ENCODE assay signal across 17 cellular contexts in genomic region chr3:149848688-149849087, GRCh38. TPM values are rescaled to one million over a fixed set of nuclear protein-coding genes. Genes with fewer than 3 reads are reported as not detected.
A peak's percentile ranks its signal among the peaks of the same experiment; 100 is the strongest.
DNase-seq lines count a peak whose midpoint lies in the region; ATAC-seq, FAIRE-seq and TF ChIP-seq lines count a peak whose summit lies in the region.
"Had no signal": no experiment of that assay in that cellular context is flagged by ENCODE, and none has a peak within 500 bp of the region (broad histone marks: within the 10 kb centered on the region; RNA-seq: fewer than 3 reads in every experiment).

No MANE protein-coding gene starts in this region.

- H3K9me3 ChIP-seq in keratinocyte (ENCODE audit: control insufficient read depth, low read depth, low read length) (no peaks in the 10 kb centered on the region), neutrophil (no peaks in the 10 kb centered on the region)
- H3K9me3 ChIP-seq: A549, BLaER1 had no signal

- TF ChIP-seq CTCF in keratinocyte (optimal IDR thresholded peaks at IDR 0.05 in 1 of 3, IDR thresholded peaks at IDR 0.05 in 1 of 3, conservative IDR thresholded peaks at IDR 0.05 in 1 of 3; ENCODE audit: extremely low read depth in 1 of 3, insufficient read depth in 2 of 3, low read length in 3 of 3) (no peak), neutrophil (IDR thresholded peaks at IDR 0.05) (no peak)

- DNase-seq in activated T-cell treated with anti-CD3 and anti-CD28 coated beads, Interleukin-2, amount 50 U/mL, for 72 hours = no peak
- no peak for DNase-seq in activated T-cell treated with anti-CD3 and anti-CD28 coated beads, Interleukin-2, amount 50 U/mL, for 24 hours
- DNase-seq in keratinocyte (ENCODE audit: low read depth, low spot score) = no peak
- no peak for DNase-seq in dermis blood vessel endothelial cell
- DNase-seq: Calu3; CD8-positive, alpha-beta T cell; DMS79 treated with DMSO at 0.1 percent for 48 hours; H9 had no signal

- H3K4me3 Mint-ChIP-seq in activated T-cell treated with anti-CD3 and anti-CD28 coated beads, Interleukin-2, amount 50 U/mL, for 72 hours = no peak overlapping the region
- H3K4me3 Mint-ChIP-seq in activated T-cell treated with anti-CD3 and anti-CD28 coated beads, Interleukin-2, amount 50 U/mL, for 24 hours = no peak overlapping the region
- H3K4me3 Mint-ChIP-seq: CD8-positive, alpha-beta T cell; H9 had no signal

- dilution Hi-C loops in keratinocyte (cut with MboI; ENCODE audit: extremely low pct_ligation_motif_present, low sequenced_read_pairs) = no loop called here

- no peaks in the 10 kb centered on the region for H3K9me1 ChIP-seq in keratinocyte (ENCODE audit: control insufficient read depth, extremely low read depth, insufficient read depth, low read length)

- H3K4me3 ChIP-seq in keratinocyte (ENCODE audit: control insufficient read depth in 2 of 3, extremely low read depth in 1 of 3, insufficient read depth in 2 of 3, low read depth in 1 of 3, low read length in 3 of 3) = no peak overlapping the region
- peak overlapping the region in 1 of 2 experiments; percentile 32 for H3K4me3 ChIP-seq in neutrophil (ENCODE audit: low read depth in 1 of 2, low read length in 1 of 2)
- H3K4me3 ChIP-seq: A549, BLaER1 had no signal

- H3K27me3 Mint-ChIP-seq in activated T-cell treated with anti-CD3 and anti-CD28 coated beads, Interleukin-2, amount 50 U/mL, for 72 hours (ENCODE audit: low read depth) = no peaks in the 10 kb centered on the region
- no peaks in the 10 kb centered on the region for H3K27me3 Mint-ChIP-seq in activated T-cell treated with anti-CD3 and anti-CD28 coated beads, Interleukin-2, amount 50 U/mL, for 24 hours
- H3K27me3 Mint-ChIP-seq: IgD-negative memory B cell had no signal

- peaks cover 3 to 12% of the 10 kb centered on the region in 2 experiments for H3K36me3 ChIP-seq in keratinocyte (ENCODE audit: control insufficient read depth in 2 of 2, extremely low read depth in 1 of 2, insufficient read depth in 2 of 2, low read length in 2 of 2)
- H3K36me3 ChIP-seq in neutrophil = peaks cover 35% of the 10 kb centered on the region

- H3K36me3 Mint-ChIP-seq in activated T-cell treated with anti-CD3 and anti-CD28 coated beads, Interleukin-2, amount 50 U/mL, for 72 hours (ENCODE audit: insufficient read depth in 2 of 2) = peaks cover 8 to 10% of the 10 kb centered on the region in 2 donors
- H3K36me3 Mint-ChIP-seq in activated T-cell treated with anti-CD3 and anti-CD28 coated beads, Interleukin-2, amount 50 U/mL, for 24 hours (ENCODE audit: low read depth) = peaks cover 73% of the 10 kb centered on the region

- H3K9ac ChIP-seq in keratinocyte (ENCODE audit: control insufficient read depth, extremely low read depth, insufficient read depth, low read length) = no peak overlapping the region
- H3K9ac ChIP-seq: BLaER1 had no signal

- H4K20me1 ChIP-seq in keratinocyte (ENCODE audit: control insufficient read depth, extremely low read depth, insufficient read depth, low read length) = no peaks in the 10 kb centered on the region

- H3K4me2 ChIP-seq in keratinocyte (ENCODE audit: control insufficient read depth, extremely low read depth, insufficient read depth, low read depth, low read length) = no peak overlapping the region
- H3K4me2 ChIP-seq: A549, BLaER1 had no signal

- H3K27me3 ChIP-seq in keratinocyte (ENCODE audit: control insufficient read depth, extremely low read depth, insufficient read depth, low read length) = no peaks in the 10 kb centered on the region
- no peaks in the 10 kb centered on the region for H3K27me3 ChIP-seq in neutrophil
- H3K27me3 ChIP-seq: BLaER1 had no signal

- H2AFZ ChIP-seq in keratinocyte (ENCODE audit: control insufficient read depth, low read length) = no peak overlapping the region

- H3K4me1 ChIP-seq in keratinocyte (ENCODE audit: control insufficient read depth, extremely low read depth, insufficient read depth, low read length) = no peaks in the 10 kb centered on the region
- H3K4me1 ChIP-seq in neutrophil (ENCODE audit: control insufficient read depth in 1 of 2, insufficient read depth in 1 of 2, low read depth in 1 of 2, low read length in 1 of 2) = peaks cover 35 to 47% of the 10 kb centered on the region in 2 experiments
- H3K4me1 ChIP-seq: BLaER1 had no signal

- peak; percentile 73 for FAIRE-seq in keratinocyte (lab: Jason Lieb, UNC)
- FAIRE-seq: H1, HepG2 had no signal

- H3K9me3 Mint-ChIP-seq in activated T-cell treated with anti-CD3 and anti-CD28 coated beads, Interleukin-2, amount 50 U/mL, for 72 hours = no peaks in the 10 kb centered on the region
- H3K9me3 Mint-ChIP-seq in activated T-cell treated with anti-CD3 and anti-CD28 coated beads, Interleukin-2, amount 50 U/mL, for 24 hours = no peaks in the 10 kb centered on the region
- H3K9me3 Mint-ChIP-seq: CD8-positive, alpha-beta T cell; H9 had no signal

- H3K27ac ChIP-seq in keratinocyte (ENCODE audit: control insufficient read depth, insufficient read depth, low read length) (no peak overlapping the region), neutrophil (peak overlapping the region; percentile 91)
- H3K27ac ChIP-seq: 22Rv1, A549, BLaER1 had no signal

- H3K79me2 ChIP-seq in keratinocyte (ENCODE audit: control insufficient read depth, insufficient read depth, low read length) = peaks cover 17% of the 10 kb centered on the region

- no peaks in the 10 kb centered on the region for H3K4me1 Mint-ChIP-seq in activated T-cell treated with anti-CD3 and anti-CD28 coated beads, Interleukin-2, amount 50 U/mL, for 72 hours (ENCODE audit: low read depth)
- peaks cover 27% of the 10 kb centered on the region for H3K4me1 Mint-ChIP-seq in activated T-cell treated with anti-CD3 and anti-CD28 coated beads, Interleukin-2, amount 50 U/mL, for 24 hours (ENCODE audit: low read depth)

- peak overlapping the region; percentile 85 for H3K27ac Mint-ChIP-seq in activated T-cell treated with anti-CD3 and anti-CD28 coated beads, Interleukin-2, amount 50 U/mL, for 72 hours
- no peak overlapping the region for H3K27ac Mint-ChIP-seq in activated T-cell treated with anti-CD3 and anti-CD28 coated beads, Interleukin-2, amount 50 U/mL, for 24 hours

- ATAC-seq in activated T-cell treated with anti-CD3 and anti-CD28 coated beads, Interleukin-2, amount 50 U/mL, for 72 hours (replicated peaks in 1 of 2) = no peak
- no peak for ATAC-seq in GM19452 (IDR thresholded peaks at IDR 0.05; ENCODE audit: unreplicated experiment)
- ATAC-seq in GM21723 (IDR thresholded peaks at IDR 0.05; ENCODE audit: unreplicated experiment) = no peak
- ATAC-seq: A549; CD8-positive, alpha-beta T cell; HepG2 had no signal

RNA-seq across cellular contexts. Expression of gene RNF13, which starts 35.7 kb away (rescaled TPM):
- 10 to 100 TPM; 45.0 to 47.3 TPM for total RNA-seq in activated T-cell treated with anti-CD3 and anti-CD28 coated beads, Interleukin-2, amount 50 U/mL, for 72 hours
- polyA plus RNA-seq in keratinocyte = 38.0 to 57.4 TPM (median 40.7 TPM) in 3 replicates
- 39.9 TPM for polyA plus RNA-seq in keratinocyte (2011; ENCODE audit: low read depth)
- polyA plus RNA-seq in keratinocyte (2011; cell fraction: cytosol; rRNA removed) = 25.7 and 52.7 TPM in 2 replicates
- polyA plus RNA-seq in keratinocyte (2011; cell fraction: nucleus; rRNA removed) = 53.3 and 67.5 TPM in 2 replicates
- 34.1 and 40.4 TPM in 2 replicates for polyA plus RNA-seq in keratinocyte (2012; ENCODE audit: low replicate concordance)
- polyA minus RNA-seq in keratinocyte = 19.3 to 64.8 TPM (median 49.5 TPM) in 3 replicates
- polyA minus RNA-seq in keratinocyte (2011; cell fraction: cytosol; rRNA and poly(A)+ RNA removed) = 76.9 TPM
- polyA minus RNA-seq in keratinocyte (2011; cell fraction: nucleus; rRNA and poly(A)+ RNA removed) = 45.1 and 68.8 TPM in 2 replicates
- total RNA-seq in dermis blood vessel endothelial cell = 62.6 and 75.7 TPM in 2 replicates

RNA-seq across cellular contexts. Expression of gene ANKUB1, which starts 56.3 kb away (rescaled TPM):
- total RNA-seq in activated T-cell treated with anti-CD3 and anti-CD28 coated beads, Interleukin-2, amount 50 U/mL, for 72 hours = not detected
- 0.45 to 0.77 TPM (median 0.66 TPM) in 3 replicates for polyA plus RNA-seq in keratinocyte
- polyA plus RNA-seq in keratinocyte (2011; ENCODE audit: low read depth) = not detected
- polyA plus RNA-seq in keratinocyte (2011; cell fraction: cytosol; rRNA removed) = 0.40 and 0.74 TPM in 2 replicates
- polyA plus RNA-seq in keratinocyte (2011; cell fraction: nucleus; rRNA removed) = 0.57 and 0.88 TPM in 2 replicates
- 0.24 TPM in 1 of 2 replicates, not detected in the other for polyA plus RNA-seq in keratinocyte (2012; ENCODE audit: low replicate concordance)
- 0.26 to 0.35 TPM in 2 of 3 replicates, not detected in the other for polyA minus RNA-seq in keratinocyte
- not detected for polyA minus RNA-seq in keratinocyte (2011; cell fraction: cytosol; rRNA and poly(A)+ RNA removed)
- 0.53 and 1.4 TPM in 2 replicates for polyA minus RNA-seq in keratinocyte (2011; cell fraction: nucleus; rRNA and poly(A)+ RNA removed)
- not detected in 2 replicates for total RNA-seq in dermis blood vessel endothelial cell
- total RNA-seq: Calu3; CD8-positive, alpha-beta T cell; H1; H9; HepG2 had no signal
- polyA plus RNA-seq: A549, H1, HepG2, IgD-negative memory B cell had no signal
